11 cellular contexts compared by ENCODE assay signal in genomic region chr16:50395763-50396710, GRCh38. TPM values are rescaled to one million over a fixed set of nuclear protein-coding genes. Genes with fewer than 3 reads are reported as not detected.
DNase-seq lines count a peak whose midpoint lies in the region; ATAC-seq and TF ChIP-seq lines count a peak whose summit lies in the region.
"Had no signal": no experiment of that assay in that cellular context is flagged by ENCODE, and none has a peak within 500 bp of the region (broad histone marks: within the 10 kb centered on the region; RNA-seq: fewer than 3 reads in every experiment).

No MANE protein-coding gene starts in this region.

- H3K79me2 ChIP-seq in OCI-LY7 (ENCODE audit: insufficient read depth, low read depth, low read length) (no peaks in the 10 kb centered on the region), mesendoderm (ENCODE audit: control insufficient read depth, insufficient read depth, low read length) (no peaks in the 10 kb centered on the region)

- H3K9me3 ChIP-seq in OCI-LY7 (ENCODE audit: low read length) (no peaks in the 10 kb centered on the region), spleen (no peaks in the 10 kb centered on the region)
- no peaks in the 10 kb centered on the region for H3K9me3 ChIP-seq in effector memory CD4-positive, alpha-beta T cell (ENCODE audit: control insufficient read depth, low read length)

- H3K4me1 ChIP-seq in OCI-LY7 (ENCODE audit: insufficient read depth, low read length, poor library complexity, severe bottlenecking) (peaks cover 20% of the 10 kb centered on the region), spleen (no peaks in the 10 kb centered on the region), mesendoderm (ENCODE audit: control insufficient read depth, low read depth, low read length) (no peaks in the 10 kb centered on the region)
- H3K4me1 ChIP-seq in effector memory CD4-positive, alpha-beta T cell (ENCODE audit: control insufficient read depth, insufficient read depth, low read length, poor library complexity, severe bottlenecking): peaks cover 8% of the 10 kb centered on the region

- CTCF ChIA-PET in OCI-LY7 (lab: Charles Lee; ENCODE audit: unreplicated experiment): no interaction called here

- H2BK120ac ChIP-seq in mesendoderm (ENCODE audit: low read depth, low read length): no peak overlapping the region

- H4K8ac ChIP-seq in mesendoderm (ENCODE audit: low read depth, low read length): no peak overlapping the region

- TF ChIP-seq POLR2A in spleen (IDR thresholded peaks at IDR 0.05): no peak

- H4K5ac ChIP-seq in mesendoderm (ENCODE audit: low read length): no peak overlapping the region

- no peak overlapping the region for H3K4me3 ChIP-seq in OCI-LY7 (ENCODE audit: low read depth, low read length, poor library complexity, severe bottlenecking)
- no peak overlapping the region for H3K4me3 ChIP-seq in effector memory CD4-positive, alpha-beta T cell (ENCODE audit: insufficient read depth, low read depth, low read length, poor library complexity, severe bottlenecking)
- no peak overlapping the region for H3K4me3 ChIP-seq in spleen
- H3K4me3 ChIP-seq in mesendoderm (ENCODE audit: low read length): no peak overlapping the region

- H3K79me1 ChIP-seq in mesendoderm (ENCODE audit: low read length): no peaks in the 10 kb centered on the region

- no peak overlapping the region for H2AK5ac ChIP-seq in mesendoderm (ENCODE audit: low read length)

- H2BK15ac ChIP-seq in mesendoderm (replicated peaks; ENCODE audit: low read depth): no peak overlapping the region

- no peaks in the 10 kb centered on the region for H3K27me3 ChIP-seq in effector memory CD4-positive, alpha-beta T cell (replicated peaks; ENCODE audit: control insufficient read depth, insufficient read depth, low read length, poor library complexity, severe bottlenecking)
- no peaks in the 10 kb centered on the region for H3K27me3 ChIP-seq in spleen (replicated peaks in 1 of 7)
- H3K27me3 ChIP-seq in mesendoderm (ENCODE audit: insufficient read depth, low read length, poor library complexity): no peaks in the 10 kb centered on the region

- no peaks in the 10 kb centered on the region for H4K20me1 ChIP-seq in OCI-LY7 (ENCODE audit: insufficient read depth, low read length)

- H3K4me2 ChIP-seq in OCI-LY7 (ENCODE audit: low read length) (0 out of 2 replicates have a peak overlapping the region, but pooled peaks have one; percentile 22), mesendoderm (ENCODE audit: low read length) (no peak overlapping the region)

- no peak for ATAC-seq in GM19463 (IDR thresholded peaks at IDR 0.05; ENCODE audit: unreplicated experiment)

- TF ChIP-seq CTCF in OCI-LY7 (conservative IDR thresholded peaks at IDR 0.05; ENCODE audit: low read length) (no peak), spleen (IDR thresholded peaks at IDR 0.05 in 8 of 11, conservative IDR thresholded peaks at IDR 0.05 in 3 of 11) (no peak)

- H2AFZ ChIP-seq in OCI-LY7 (ENCODE audit: low read length): peak overlapping the region; percentile 27; the same call in 1 of the 2 replicates

- H3K9ac ChIP-seq in mesendoderm (ENCODE audit: low read length): no peak overlapping the region

- 80 to 83% (median 82%) methylated on average over 10 of the region's 10 CpGs for WGBS in spleen, 5 donors
- WGBS in mesendoderm (ENCODE audit: extremely low coverage, insufficient coverage, low lambda C conversion rate): no CpG with 5 or more reads among the region's 10 CpGs

- H3K56ac ChIP-seq in mesendoderm (ENCODE audit: low read length): no peak overlapping the region

- H3K23ac ChIP-seq in mesendoderm (ENCODE audit: low read length): no peak overlapping the region

- H3K27ac ChIP-seq in OCI-LY7 (ENCODE audit: low read depth, low read length, poor library complexity, severe bottlenecking) (no peak overlapping the region), spleen (no peak overlapping the region), mesendoderm (ENCODE audit: low read depth, low read length) (no peak overlapping the region)
- H3K27ac ChIP-seq in effector memory CD4-positive, alpha-beta T cell (ENCODE audit: insufficient read depth, low read length, poor library complexity, severe bottlenecking): peak overlapping the region; percentile 31

- BruUV-seq in OCI-LY7 (replicated peaks; lab: Mats Ljungman, UMichigan): no TSS peak

- H3K18ac ChIP-seq in mesendoderm (ENCODE audit: low read length): no peak overlapping the region

- intact Hi-C loops in OCI-LY7 (cut with micrococcal nuclease; ENCODE audit: unreplicated experiment) (no loop called here), spleen (cut with DNase I; ENCODE audit: low total_unique reads) (no loop called here)

- POLR2A ChIA-PET in OCI-LY7 (lab: Charles Lee): no interaction called here

- H3K4ac ChIP-seq in mesendoderm (ENCODE audit: low read depth, low read length): no peak overlapping the region

- H3K9me2 ChIP-seq in OCI-LY7 (ENCODE audit: insufficient read depth, low read length): no peaks in the 10 kb centered on the region

- no peaks in the 10 kb centered on the region for H3K36me3 ChIP-seq in OCI-LY7 (ENCODE audit: insufficient read depth, low read length)
- no peaks in the 10 kb centered on the region for H3K36me3 ChIP-seq in effector memory CD4-positive, alpha-beta T cell (ENCODE audit: control insufficient read depth, insufficient read depth, low read length)
- H3K36me3 ChIP-seq in spleen: no peaks in the 10 kb centered on the region
- H3K36me3 ChIP-seq in mesendoderm (ENCODE audit: control insufficient read depth, insufficient read depth, low read length): no peaks in the 10 kb centered on the region

- no peak overlapping the region for H2BK5ac ChIP-seq in mesendoderm (ENCODE audit: low read length)

- peak; percentile 14 for DNase-seq in stimulated activated CD4-positive, alpha-beta T cell treated with anti-CD3 and anti-CD28 coated beads, Interleukin-15, amount 100 ng/mL, for 24 hours
- DNase-seq in stimulated activated CD4-positive, alpha-beta T cell treated with anti-CD3 and anti-CD28 coated beads, Interleukin-12 subunit alpha, Interleukin-12 subunit beta, amount 100 ng/mL, for 4 hours: no peak
- DNase-seq in OCI-LY7 (ENCODE audit: low spot score): peak; percentile 19
- DNase-seq in effector memory CD4-positive, alpha-beta T cell: no peak
- DNase-seq in spleen: no peak
- DNase-seq in mesendoderm: no peak
- DNase-seq in kidney tubule cell (ENCODE audit: low spot score): no peak
- DNase-seq: effector CD8-positive, alpha-beta T cell; NCI-H146; stimulated activated CD8-positive, alpha-beta memory T cell treated with anti-CD3 and anti-CD28 coated beads, Interleukin-4, amount 100 ng/mL, for 48 hours had no signal

RNA-seq across cellular contexts. Expression of gene BRD7, which starts 27.2 kb away (rescaled TPM):
- 78.5 and 90.0 TPM in 2 replicates for total RNA-seq in OCI-LY7 (2014; rRNA removed; shearing (Covaris generic))
- 105 and 106 TPM in 2 replicates for total RNA-seq in OCI-LY7 (2022)
- total RNA-seq in spleen: 10 to 100 TPM; 47.4 to 69.7 (median 59.1) TPM
- polyA plus RNA-seq in spleen: 10 to 100 TPM; 39.2 to 50.5 (median 47.2) TPM
- polyA plus RNA-seq in mesendoderm (2013, experiment 1 of 2): 134 TPM
- polyA plus RNA-seq in mesendoderm (2013, experiment 2 of 2): 139 TPM

Comparison
In these comparisons a context has a peak if more than half of its experiments do, and no peak if none do; other contexts are left out.
1. DNase-seq: peak in stimulated activated CD4-positive, alpha-beta T cell treated with anti-CD3 and anti-CD28 coated beads, Interleukin-15, amount 100 ng/mL, for 24 hours (single experiment) and OCI-LY7 (single experiment); none in stimulated activated CD4-positive, alpha-beta T cell treated with anti-CD3 and anti-CD28 coated beads, Interleukin-12 subunit alpha, Interleukin-12 subunit beta, amount 100 ng/mL, for 4 hours (single experiment), effector memory CD4-positive, alpha-beta T cell (0 of 3), spleen (single experiment), mesendoderm (single experiment) and kidney tubule cell (single experiment).